ENCODE assay signal across 1 cellular context in the genomic region with DNA sequence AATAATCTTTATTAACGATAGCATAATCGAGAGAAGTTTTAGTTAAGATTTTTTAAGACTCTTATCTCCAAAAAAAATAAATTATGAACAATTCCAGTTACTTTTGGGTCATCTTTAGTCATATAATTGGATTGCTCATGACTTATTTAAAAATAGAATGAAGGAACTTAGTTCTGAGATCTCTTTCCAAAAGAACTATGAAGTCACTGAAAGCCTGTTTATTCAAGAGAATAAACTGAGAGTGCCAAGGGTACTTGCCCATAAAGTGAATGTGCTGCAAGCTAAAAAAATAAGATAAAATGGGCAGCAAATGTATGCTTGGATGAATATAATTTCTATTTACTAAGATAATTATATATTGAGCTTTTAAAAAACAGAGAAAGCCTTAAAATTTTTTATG.
TF ChIP-seq lines count a peak whose summit lies in the region.

No MANE protein-coding gene starts in this region.

TF ChIP-seq in GM23338, 12 proteins besides CTCF, POLR2A, EP300 and RAD21 (continued from another document):
- TF ChIP-seq ZNF462 (CRISPR knock-in tag; IDR thresholded peaks at IDR 0.05) = no peak
- TF ChIP-seq, protein P1, sequence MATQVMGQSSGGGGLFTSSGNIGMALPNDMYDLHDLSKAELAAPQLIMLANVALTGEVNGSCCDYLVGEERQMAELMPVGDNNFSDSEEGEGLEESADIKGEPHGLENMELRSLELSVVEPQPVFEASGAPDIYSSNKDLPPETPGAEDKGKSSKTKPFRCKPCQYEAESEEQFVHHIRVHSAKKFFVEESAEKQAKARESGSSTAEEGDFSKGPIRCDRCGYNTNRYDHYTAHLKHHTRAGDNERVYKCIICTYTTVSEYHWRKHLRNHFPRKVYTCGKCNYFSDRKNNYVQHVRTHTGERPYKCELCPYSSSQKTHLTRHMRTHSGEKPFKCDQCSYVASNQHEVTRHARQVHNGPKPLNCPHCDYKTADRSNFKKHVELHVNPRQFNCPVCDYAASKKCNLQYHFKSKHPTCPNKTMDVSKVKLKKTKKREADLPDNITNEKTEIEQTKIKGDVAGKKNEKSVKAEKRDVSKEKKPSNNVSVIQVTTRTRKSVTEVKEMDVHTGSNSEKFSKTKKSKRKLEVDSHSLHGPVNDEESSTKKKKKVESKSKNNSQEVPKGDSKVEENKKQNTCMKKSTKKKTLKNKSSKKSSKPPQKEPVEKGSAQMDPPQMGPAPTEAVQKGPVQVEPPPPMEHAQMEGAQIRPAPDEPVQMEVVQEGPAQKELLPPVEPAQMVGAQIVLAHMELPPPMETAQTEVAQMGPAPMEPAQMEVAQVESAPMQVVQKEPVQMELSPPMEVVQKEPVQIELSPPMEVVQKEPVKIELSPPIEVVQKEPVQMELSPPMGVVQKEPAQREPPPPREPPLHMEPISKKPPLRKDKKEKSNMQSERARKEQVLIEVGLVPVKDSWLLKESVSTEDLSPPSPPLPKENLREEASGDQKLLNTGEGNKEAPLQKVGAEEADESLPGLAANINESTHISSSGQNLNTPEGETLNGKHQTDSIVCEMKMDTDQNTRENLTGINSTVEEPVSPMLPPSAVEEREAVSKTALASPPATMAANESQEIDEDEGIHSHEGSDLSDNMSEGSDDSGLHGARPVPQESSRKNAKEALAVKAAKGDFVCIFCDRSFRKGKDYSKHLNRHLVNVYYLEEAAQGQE (IDR thresholded peaks at IDR 0.05; ENCODE audit: unreplicated experiment) = no peak
- no peak for TF ChIP-seq EZH2 (IDR thresholded peaks at IDR 0.05; ENCODE audit: low read depth, unreplicated experiment)
- no peak for TF ChIP-seq STAT1 (IDR thresholded peaks at IDR 0.05; ENCODE audit: unreplicated experiment)
- TF ChIP-seq CREB1 (CRISPR knock-in tag; IDR thresholded peaks at IDR 0.05; ENCODE audit: low read depth) = no peak
